20 cellular contexts compared by ENCODE assay signal in the genomic region with DNA sequence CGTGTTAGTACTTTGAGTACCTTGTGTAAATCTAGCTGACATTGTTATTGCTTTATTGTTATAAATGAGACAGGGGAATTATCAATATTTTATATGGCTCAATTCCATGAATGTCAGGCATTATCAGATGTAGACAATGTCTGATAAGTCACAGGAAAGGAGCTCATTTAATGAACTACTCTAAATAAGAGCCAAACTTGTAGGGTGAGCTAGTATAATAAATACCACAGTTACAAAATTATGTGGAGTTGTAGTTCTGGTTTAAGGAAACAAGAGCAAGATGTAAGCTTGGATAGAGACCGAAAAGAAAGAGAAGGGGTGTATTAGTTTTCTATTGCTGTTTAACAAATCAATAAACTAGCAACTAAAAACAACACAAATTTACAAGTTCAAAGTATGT.
DNase-seq lines count a peak whose midpoint lies in the region; ATAC-seq, FAIRE-seq and TF ChIP-seq lines count a peak whose summit lies in the region.
"Had no signal": no experiment of that assay in that cellular context is flagged by ENCODE, and none has a peak within 500 bp of the region (broad histone marks: within the 10 kb centered on the region; RNA-seq: fewer than 3 reads in every experiment).

No MANE protein-coding gene starts in this region.

- H3K4me3 Mint-ChIP-seq in activated naive CD4-positive, alpha-beta T cell treated with anti-CD3 and anti-CD28 coated beads, Interleukin-2, amount 10 ng/mL, durations not matched to agents 7 days and 5 days: no peak overlapping the region
- H3K4me3 Mint-ChIP-seq: B cell; CD4-positive, alpha-beta T cell; CD8-positive, alpha-beta T cell had no signal

- H3K27me3 Mint-ChIP-seq in activated naive CD4-positive, alpha-beta T cell treated with anti-CD3 and anti-CD28 coated beads, Interleukin-2, amount 10 ng/mL, durations not matched to agents 7 days and 5 days: no peaks in the 10 kb centered on the region
- H3K27me3 Mint-ChIP-seq: B cell; CD4-positive, alpha-beta T cell had no signal

- TF ChIP-seq CTCF in body of pancreas (IDR thresholded peaks at IDR 0.05) (no peak), pancreas (IDR thresholded peaks at IDR 0.05) (no peak)

- H3K36me3 Mint-ChIP-seq in activated naive CD4-positive, alpha-beta T cell treated with anti-CD3 and anti-CD28 coated beads, Interleukin-2, amount 10 ng/mL, durations not matched to agents 7 days and 5 days: no peaks in the 10 kb centered on the region
- H3K36me3 Mint-ChIP-seq: CD8-positive, alpha-beta T cell had no signal

- intact Hi-C loops in body of pancreas (cut with DNase I) (no loop called here), pancreas (cut with DNase I) (no loop called here)

- H3K4me1 Mint-ChIP-seq in activated naive CD4-positive, alpha-beta T cell treated with anti-CD3 and anti-CD28 coated beads, Interleukin-2, amount 10 ng/mL, durations not matched to agents 7 days and 5 days: no peaks in the 10 kb centered on the region
- H3K4me1 Mint-ChIP-seq: B cell had no signal

- FAIRE-seq in pancreas (lab: Jason Lieb, UNC) (no peak), small intestine (lab: Jason Lieb, UNC) (no peak)
- FAIRE-seq: A549, G401.6, GM12891, GM19239 had no signal

- H3K27me3 ChIP-seq in body of pancreas: no peaks in the 10 kb centered on the region
- no peaks in the 10 kb centered on the region for H3K27me3 ChIP-seq in pancreas
- H3K27me3 ChIP-seq in small intestine (ENCODE audit: control insufficient read depth in 2 of 2, insufficient read depth in 2 of 2, low read length in 2 of 2): no peaks in the 10 kb centered on the region
- H3K27me3 ChIP-seq: BLaER1 treated with 17β-estradiol and CSF1 and Interleukin-3, amounts not matched to agents 10 nM and 100 nM had no signal

- H3K27ac ChIP-seq in body of pancreas: peak overlapping the region in 1 of 4 donors; percentile 3
- H3K27ac ChIP-seq in pancreas: no peak overlapping the region
- no peak overlapping the region for H3K27ac ChIP-seq in small intestine (ENCODE audit: low read depth in 1 of 2, low read length in 1 of 2)
- H3K27ac ChIP-seq: 22Rv1; A549; BLaER1 treated with 17β-estradiol and CSF1 and Interleukin-3, amounts not matched to agents 10 nM and 100 nM; C4-2B had no signal

- ATAC-seq in body of pancreas (peak; percentile 74), pancreas (peak; percentile 16 to 87 (median 74))
- ATAC-seq: A549; CD8-positive, alpha-beta T cell had no signal

- TF ChIP-seq POLR2A in body of pancreas (IDR thresholded peaks at IDR 0.05): no peak

- no peaks in the 10 kb centered on the region for H3K9me3 Mint-ChIP-seq in activated naive CD4-positive, alpha-beta T cell treated with anti-CD3 and anti-CD28 coated beads, Interleukin-2, amount 10 ng/mL, durations not matched to agents 7 days and 5 days
- H3K9me3 Mint-ChIP-seq: CD4-positive, alpha-beta T cell; CD8-positive, alpha-beta T cell had no signal

- H3K4me3 ChIP-seq in body of pancreas (no peak overlapping the region), pancreas (no peak overlapping the region), small intestine (ENCODE audit: low read depth in 1 of 2, low read length in 2 of 2) (no peak overlapping the region)
- H3K4me3 ChIP-seq: A549; BLaER1 treated with 17β-estradiol and CSF1 and Interleukin-3, amounts not matched to agents 10 nM and 100 nM had no signal

- no peak overlapping the region for H3K27ac Mint-ChIP-seq in activated naive CD4-positive, alpha-beta T cell treated with anti-CD3 and anti-CD28 coated beads, Interleukin-2, amount 10 ng/mL, durations not matched to agents 7 days and 5 days
- H3K27ac Mint-ChIP-seq: B cell; CD4-positive, alpha-beta T cell; CD8-positive, alpha-beta T cell had no signal

- WGBS in body of pancreas, 2 donors: 17 to 25% methylated on average over 2 of the region's 2 CpGs
- WGBS in pancreas, 2 donors: 11 to 20% methylated on average over 2 of the region's 2 CpGs
- 7 to 50% (median 16%) methylated on average over 2 of the region's 2 CpGs for WGBS in small intestine, 3 donors

- H3K4me1 ChIP-seq in body of pancreas: no peaks in the 10 kb centered on the region
- no peaks in the 10 kb centered on the region for H3K4me1 ChIP-seq in pancreas
- H3K4me1 ChIP-seq in small intestine (ENCODE audit: control insufficient read depth in 2 of 2, insufficient read depth in 1 of 2, low read depth in 1 of 2, low read length in 1 of 2): no peaks in the 10 kb centered on the region
- H3K4me1 ChIP-seq: A549; BLaER1 treated with 17β-estradiol and CSF1 and Interleukin-3, amounts not matched to agents 10 nM and 100 nM; Caco-2 had no signal

- CTCF ChIA-PET in activated naive CD4-positive, alpha-beta T cell treated with anti-CD3 and anti-CD28 coated beads, Interleukin-2, amount 10 ng/mL, durations not matched to agents 7 days and 5 days (lab: Charles Lee): no interaction called here

- H3K9me3 ChIP-seq in body of pancreas: no peaks in the 10 kb centered on the region
- H3K9me3 ChIP-seq in pancreas: no peaks in the 10 kb centered on the region
- no peaks in the 10 kb centered on the region for H3K9me3 ChIP-seq in small intestine (ENCODE audit: control insufficient read depth, low read depth)
- H3K9me3 ChIP-seq: A549; BLaER1 treated with 17β-estradiol and CSF1 and Interleukin-3, amounts not matched to agents 10 nM and 100 nM; Caco-2 had no signal

- H3K36me3 ChIP-seq in body of pancreas (replicated peaks in 1 of 2; ENCODE audit: insufficient read depth in 1 of 2, low read depth in 2 of 2) (no peaks in the 10 kb centered on the region), pancreas (no peaks in the 10 kb centered on the region), small intestine (ENCODE audit: control insufficient read depth in 2 of 2, insufficient read depth in 2 of 2, low read length in 2 of 2) (no peaks in the 10 kb centered on the region)
- H3K36me3 ChIP-seq: BLaER1 treated with 17β-estradiol and CSF1 and Interleukin-3, amounts not matched to agents 10 nM and 100 nM had no signal

- DNase-seq in body of pancreas: no peak
- DNase-seq in pancreas: no peak
- peak; percentile 59 for DNase-seq in small intestine
- DNase-seq in activated naive CD4-positive, alpha-beta T cell treated with anti-CD3 and anti-CD28 coated beads, Interleukin-2, amount 10 ng/mL, durations not matched to agents 7 days and 5 days: no peak
- DNase-seq in NCI-H1417 treated with DMSO at 0.1 percent for 48 hours (lab: John Stamatoyannopoulos, UW): no peak
- DNase-seq: AML-193; Caco-2; Calu3; CD4-positive, alpha-beta T cell; CD8-positive, alpha-beta T cell; DMS79 treated with DMSO at 0.1 percent for 48 hours; GF-D8 had no signal
